In genomic region chr20:44431118-44431501, GRCh38 we compare ENCODE assay signal across 1 cellular context.
TF ChIP-seq lines count a peak whose summit lies in the region.

No MANE protein-coding gene starts in this region.

TF ChIP-seq in HepG2, 621 proteins besides CTCF, POLR2A, EP300 and RAD21 (continued from another document):
- TF ChIP-seq, protein P1, sequence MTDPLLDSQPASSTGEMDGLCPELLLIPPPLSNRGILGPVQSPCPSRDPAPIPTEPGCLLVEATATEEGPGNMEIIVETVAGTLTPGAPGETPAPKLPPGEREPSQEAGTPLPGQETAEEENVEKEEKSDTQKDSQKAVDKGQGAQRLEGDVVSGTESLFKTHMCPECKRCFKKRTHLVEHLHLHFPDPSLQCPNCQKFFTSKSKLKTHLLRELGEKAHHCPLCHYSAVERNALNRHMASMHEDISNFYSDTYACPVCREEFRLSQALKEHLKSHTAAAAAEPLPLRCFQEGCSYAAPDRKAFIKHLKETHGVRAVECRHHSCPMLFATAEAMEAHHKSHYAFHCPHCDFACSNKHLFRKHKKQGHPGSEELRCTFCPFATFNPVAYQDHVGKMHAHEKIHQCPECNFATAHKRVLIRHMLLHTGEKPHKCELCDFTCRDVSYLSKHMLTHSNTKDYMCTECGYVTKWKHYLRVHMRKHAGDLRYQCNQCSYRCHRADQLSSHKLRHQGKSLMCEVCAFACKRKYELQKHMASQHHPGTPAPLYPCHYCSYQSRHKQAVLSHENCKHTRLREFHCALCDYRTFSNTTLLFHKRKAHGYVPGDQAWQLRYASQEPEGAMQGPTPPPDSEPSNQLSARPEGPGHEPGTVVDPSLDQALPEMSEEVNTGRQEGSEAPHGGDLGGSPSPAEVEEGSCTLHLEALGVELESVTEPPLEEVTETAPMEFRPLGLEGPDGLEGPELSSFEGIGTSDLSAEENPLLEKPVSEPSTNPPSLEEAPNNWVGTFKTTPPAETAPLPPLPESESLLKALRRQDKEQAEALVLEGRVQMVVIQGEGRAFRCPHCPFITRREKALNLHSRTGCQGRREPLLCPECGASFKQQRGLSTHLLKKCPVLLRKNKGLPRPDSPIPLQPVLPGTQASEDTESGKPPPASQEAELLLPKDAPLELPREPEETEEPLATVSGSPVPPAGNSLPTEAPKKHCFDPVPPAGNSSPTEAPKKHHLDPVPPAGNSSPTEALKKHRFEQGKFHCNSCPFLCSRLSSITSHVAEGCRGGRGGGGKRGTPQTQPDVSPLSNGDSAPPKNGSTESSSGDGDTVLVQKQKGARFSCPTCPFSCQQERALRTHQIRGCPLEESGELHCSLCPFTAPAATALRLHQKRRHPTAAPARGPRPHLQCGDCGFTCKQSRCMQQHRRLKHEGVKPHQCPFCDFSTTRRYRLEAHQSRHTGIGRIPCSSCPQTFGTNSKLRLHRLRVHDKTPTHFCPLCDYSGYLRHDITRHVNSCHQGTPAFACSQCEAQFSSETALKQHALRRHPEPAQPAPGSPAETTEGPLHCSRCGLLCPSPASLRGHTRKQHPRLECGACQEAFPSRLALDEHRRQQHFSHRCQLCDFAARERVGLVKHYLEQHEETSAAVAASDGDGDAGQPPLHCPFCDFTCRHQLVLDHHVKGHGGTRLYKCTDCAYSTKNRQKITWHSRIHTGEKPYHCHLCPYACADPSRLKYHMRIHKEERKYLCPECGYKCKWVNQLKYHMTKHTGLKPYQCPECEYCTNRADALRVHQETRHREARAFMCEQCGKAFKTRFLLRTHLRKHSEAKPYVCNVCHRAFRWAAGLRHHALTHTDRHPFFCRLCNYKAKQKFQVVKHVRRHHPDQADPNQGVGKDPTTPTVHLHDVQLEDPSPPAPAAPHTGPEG (CRISPR knock-in tag; IDR thresholded peaks at IDR 0.05), result no peak
- TF ChIP-seq ZNF891 (CRISPR knock-in tag; IDR thresholded peaks at IDR 0.05) (no peak; the same call in 1 of the 2 replicates), CENPT (CRISPR knock-in tag; IDR thresholded peaks at IDR 0.05; ENCODE audit: low read depth) (no peak), DR1 (CRISPR knock-in tag; IDR thresholded peaks at IDR 0.05) (no peak), TARDBP (CRISPR knock-in tag; IDR thresholded peaks at IDR 0.05) (no peak), ASH2L (IDR thresholded peaks at IDR 0.05; ENCODE audit: insufficient read length, low read depth, low read length) (peak; percentile 8), KAT7 (CRISPR knock-in tag; IDR thresholded peaks at IDR 0.05; ENCODE audit: borderline replicate concordance) (no peak), AKAP8 (CRISPR knock-in tag; IDR thresholded peaks at IDR 0.05) (no peak), RNF219 (CRISPR knock-in tag; IDR thresholded peaks at IDR 0.05) (no peak), ZNF773 (CRISPR knock-in tag; IDR thresholded peaks at IDR 0.05; ENCODE audit: borderline replicate concordance) (no peak), CENPX (CRISPR knock-in tag; IDR thresholded peaks at IDR 0.05) (no peak), RBFOX2 (IDR thresholded peaks at IDR 0.05; ENCODE audit: low read depth, low read length) (peak; percentile 21; the same call in 1 of the 2 replicates), ZSCAN31 (CRISPR knock-in tag; IDR thresholded peaks at IDR 0.05; ENCODE audit: low read depth) (no peak), TEAD2 (CRISPR knock-in tag; IDR thresholded peaks at IDR 0.05) (no peak), ZNF468 (CRISPR knock-in tag; IDR thresholded peaks at IDR 0.05) (no peak), REL (CRISPR knock-in tag; conservative IDR thresholded peaks at IDR 0.05) (no peak)
- TF ChIP-seq, protein P2, sequence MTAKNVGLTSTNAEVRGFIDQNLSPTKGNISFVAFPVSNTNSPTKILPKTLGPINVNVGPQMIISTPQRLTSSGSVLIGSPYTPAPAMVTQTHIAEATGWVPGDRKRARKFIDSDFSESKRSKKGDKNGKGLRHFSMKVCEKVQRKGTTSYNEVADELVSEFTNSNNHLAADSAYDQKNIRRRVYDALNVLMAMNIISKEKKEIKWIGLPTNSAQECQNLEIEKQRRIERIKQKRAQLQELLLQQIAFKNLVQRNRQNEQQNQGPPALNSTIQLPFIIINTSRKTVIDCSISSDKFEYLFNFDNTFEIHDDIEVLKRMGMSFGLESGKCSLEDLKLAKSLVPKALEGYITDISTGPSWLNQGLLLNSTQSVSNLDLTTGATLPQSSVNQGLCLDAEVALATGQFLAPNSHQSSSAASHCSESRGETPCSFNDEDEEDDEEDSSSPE (CRISPR knock-in tag; IDR thresholded peaks at IDR 0.05), result no peak
TF ChIP-seq in HepG2: peak in this region for 9.
